20 cellular contexts compared by ENCODE assay signal in the genomic region with DNA sequence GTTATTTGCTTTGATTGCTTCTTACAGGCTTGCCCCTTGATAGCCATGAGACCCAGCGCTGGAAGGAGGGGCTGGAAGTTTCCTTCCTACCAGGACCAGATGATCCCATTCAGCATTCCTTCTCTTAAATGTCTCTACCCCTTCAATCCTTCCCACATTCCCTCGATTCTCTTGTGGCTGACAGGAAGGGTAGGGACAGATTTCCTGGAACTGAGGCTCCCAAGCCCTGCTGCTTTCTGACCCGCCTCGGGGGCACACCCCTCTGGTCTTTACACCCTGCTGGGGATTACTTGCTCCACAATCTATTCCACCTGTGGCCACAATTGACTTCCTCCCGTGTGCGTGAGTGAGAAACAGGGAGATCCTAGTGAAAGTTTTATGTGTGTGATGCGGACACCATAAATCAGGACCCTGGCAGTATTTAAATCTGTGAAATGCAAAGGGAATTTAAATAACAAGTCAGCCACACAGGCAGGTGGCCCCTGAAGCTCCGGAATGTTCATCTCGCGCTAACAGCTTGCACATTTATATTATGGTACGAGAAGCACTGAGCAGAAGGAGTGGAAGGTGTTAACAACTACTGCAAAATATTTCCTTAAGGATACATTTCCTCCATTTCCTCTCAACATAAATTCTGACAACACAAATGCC.
DNase-seq lines count a peak whose midpoint lies in the region; ATAC-seq, FAIRE-seq and TF ChIP-seq lines count a peak whose summit lies in the region.
"Had no signal": no experiment of that assay in that cellular context is flagged by ENCODE, and none has a peak within 500 bp of the region (broad histone marks: within the 10 kb centered on the region; RNA-seq: fewer than 3 reads in every experiment).

No MANE protein-coding gene starts in this region.

- H3K9me3 Mint-ChIP-seq in nephron = no peaks in the 10 kb centered on the region

- H3K4me3 ChIP-seq in A549 = no peak overlapping the region
- peak overlapping the region; percentile 1; the same call in 1 of the 2 replicates for H3K4me3 ChIP-seq in HUES48 (ENCODE audit: low read depth, low read length)
- no peak overlapping the region for H3K4me3 ChIP-seq in H1 (ENCODE audit: extremely low read depth in 1 of 4, insufficient read depth in 2 of 4, low read depth in 3 of 4, low read length in 4 of 4)
- H3K4me3 ChIP-seq: SJSA1 had no signal

- H3K27ac Mint-ChIP-seq in nephron = peak overlapping the region; percentile 5 to 91 (median 72)
- H3K27ac Mint-ChIP-seq: IgD-negative memory B cell had no signal

- H3K18ac ChIP-seq in H1 (ENCODE audit: extremely low read depth, low read length) = 0 out of 2 replicates have a peak overlapping the region, but pooled peaks have one; percentile 1

- H2BK12ac ChIP-seq in H1 (ENCODE audit: low read depth, low read length) = 0 out of 2 replicates have a peak overlapping the region, but pooled peaks have one; percentile 43

- TF ChIP-seq RAD21 in A549 (conservative IDR thresholded peaks at IDR 0.05 in 1 of 2, IDR thresholded peaks at IDR 0.05 in 1 of 2) (no peak), H1 (IDR thresholded peaks at IDR 0.05 in 1 of 2, conservative IDR thresholded peaks at IDR 0.05 in 1 of 2; ENCODE audit: low read depth in 2 of 2, low read length in 2 of 2) (no peak)

- 95% methylated on average over 11 of the region's 11 CpGs for WGBS in A549 (ENCODE audit: missing lambda C conversion rate)
- 57% methylated on average over 11 of the region's 11 CpGs; no CpG with 5 or more reads in 1 of the 2 experiments for WGBS in H1 (ENCODE audit: extremely low coverage in 1 of 2, insufficient coverage in 1 of 2, insufficient read length in 1 of 2, insufficient replicate concordance in 2 of 2, low coverage in 1 of 2, low lambda C conversion rate in 2 of 2, missing lambda C conversion rate in 1 of 2), 2 experiments

- CTCF ChIA-PET in A549 (lab: Yijun Ruan, JAX) = interaction anchor here (1.5 kb wide), 1 partner anchor 9 kb away, joined by 3 read pairs; no protein-coding TSS in a partner anchor
- CTCF ChIA-PET in H1 (lab: Charles Lee; ENCODE audit: partially characterized antibody) = no interaction called here

- H2BK20ac ChIP-seq in H1 (ENCODE audit: low read length) = no peak overlapping the region

- peaks cover 37% of the 10 kb centered on the region for H3K4me1 ChIP-seq in A549
- H3K4me1 ChIP-seq in HUES48 (ENCODE audit: control insufficient read depth, insufficient read depth, low read length) = peaks cover 39% of the 10 kb centered on the region
- H3K4me1 ChIP-seq in H1 (replicated peaks in 1 of 4; ENCODE audit: control insufficient read depth in 3 of 4, insufficient read depth in 4 of 4, low read length in 3 of 4) = peaks cover 2 to 18% (median 9%) of the 10 kb centered on the region in 4 experiments; a peak in 6 of 7 replicates

- H4K5ac ChIP-seq in H1 (ENCODE audit: insufficient read length, low read depth, low read length) = no peak overlapping the region

- H3K23me2 ChIP-seq in H1 (ENCODE audit: low read depth, low read length) = no peaks in the 10 kb centered on the region

- H3K27me3 Mint-ChIP-seq in nephron (ENCODE audit: low read depth) = peaks cover 6% of the 10 kb centered on the region

- H3K79me2 ChIP-seq in H1 (ENCODE audit: control insufficient read depth in 1 of 2, insufficient read depth in 2 of 2, low read length in 2 of 2) = no peaks in the 10 kb centered on the region

- TF ChIP-seq EP300 in A549 (IDR thresholded peaks at IDR 0.05) (no peak), H1 (IDR thresholded peaks at IDR 0.05; ENCODE audit: borderline replicate concordance in 1 of 2, low read depth in 2 of 2, low read length in 2 of 2) (no peak)

- H3K4me2 ChIP-seq in A549 (peak overlapping the region; percentile 37), H1 (ENCODE audit: insufficient read depth in 1 of 2, low read depth in 2 of 2, low read length in 2 of 2) (peak overlapping the region; percentile 12 to 31; a peak in 2 of 4 replicates)

- intact Hi-C loops in posterior vena cava (cut with DNase I) = no loop called here

- TF ChIP-seq POLR2A in A549 (IDR thresholded peaks at IDR 0.05; ENCODE audit: low read length) (no peak), H1 (IDR thresholded peaks at IDR 0.05; ENCODE audit: control extremely low read depth in 1 of 2, low read depth in 2 of 2, low read length in 2 of 2) (no peak)

- H3K79me1 ChIP-seq in H1 (ENCODE audit: low read depth, low read length) = no peaks in the 10 kb centered on the region

- H2BK15ac ChIP-seq in H1 (ENCODE audit: low read length) = no peak overlapping the region

- H3K9me3 ChIP-seq in A549 = no peaks in the 10 kb centered on the region
- H3K9me3 ChIP-seq in HUES48 (ENCODE audit: control insufficient read depth, insufficient read depth, low read length) = no peaks in the 10 kb centered on the region
- H3K9me3 ChIP-seq in H1 (ENCODE audit: insufficient read depth in 2 of 2, low read depth in 1 of 2, low read length in 1 of 2) = no peaks in the 10 kb centered on the region
- H3K9me3 ChIP-seq: SJSA1 had no signal

- H3K56ac ChIP-seq in H1 (replicated peaks; ENCODE audit: insufficient read length, low read depth, low read length) = no peak overlapping the region

- POLR2A ChIA-PET in A549 (lab: Yijun Ruan, JAX) = no interaction called here
- POLR2A ChIA-PET in H1 (lab: Charles Lee; ENCODE audit: partially characterized antibody) = no interaction called here

- TF ChIP-seq CTCF in A549 (IDR thresholded peaks at IDR 0.05) = no peak
- no peak for TF ChIP-seq CTCF in H1 (IDR thresholded peaks at IDR 0.05; ENCODE audit: control extremely low read depth in 1 of 3, insufficient read depth in 1 of 3, low read depth in 1 of 3, low read length in 3 of 3)
- no peak for TF ChIP-seq CTCF in nephron (IDR thresholded peaks at IDR 0.05; ENCODE audit: unreplicated experiment in 3 of 3)

- H3K4ac ChIP-seq in H1 (replicated peaks; ENCODE audit: insufficient read length, low read depth, low read length) = no peak overlapping the region

- FAIRE-seq in A549 (lab: Jason Lieb, UNC) (no peak), H1 (lab: Jason Lieb, UNC) (no peak)
- FAIRE-seq: A204.1, G401.6, GM12891, GM19239 had no signal

- H4K20me1 ChIP-seq in H1 (replicated peaks in 1 of 2; ENCODE audit: control insufficient read depth in 1 of 2, insufficient read depth in 2 of 2, low read length in 2 of 2) = no peaks in the 10 kb centered on the region

- no peak overlapping the region for H2AK5ac ChIP-seq in H1 (ENCODE audit: low read depth, low read length)

- no peak overlapping the region for H3K14ac ChIP-seq in H1 (ENCODE audit: insufficient read length)

- H2AFZ ChIP-seq in H1 (ENCODE audit: low read length) = no peak overlapping the region

- H3K27ac ChIP-seq in A549 (peak overlapping the region; percentile 2 to 24; a peak in 1 of 6 replicates), HUES48 (ENCODE audit: low read depth, low read length) (no peak overlapping the region), H1 (ENCODE audit: low read depth, low read length) (no peak overlapping the region)
- H3K27ac ChIP-seq: SJSA1 had no signal

- no peak overlapping the region for H3K23ac ChIP-seq in H1 (ENCODE audit: insufficient read length)

- H3K36me3 Mint-ChIP-seq in nephron (ENCODE audit: low read depth) = no peaks in the 10 kb centered on the region
- H3K36me3 Mint-ChIP-seq: IgD-negative memory B cell had no signal

- peak overlapping the region; percentile 31; the same call in 1 of the 2 replicates for H2BK5ac ChIP-seq in H1 (ENCODE audit: low read depth, low read length)

- DNase-seq in A549 (ENCODE audit: low read depth in 1 of 2, low spot score in 1 of 2) (no peak), H1 (ENCODE audit: low read depth in 1 of 2, low spot score in 2 of 2) (no peak), posterior vena cava (ENCODE audit: low spot score) (no peak), Kasumi-1 (lab: John Stamatoyannopoulos, UW) (no peak), MV-4-11 (lab: John Stamatoyannopoulos, UW) (no peak)
- DNase-seq in stimulated activated naive CD4-positive, alpha-beta T cell (lab: John Stamatoyannopoulos, UW) = no peak
- DNase-seq: AML-193, GOT3, NCI-H1436, NCI-H2081 treated with DMSO at 0.1 percent for 48 hours, NCI-H524 had no signal

- no peak overlapping the region for H4K8ac ChIP-seq in H1 (ENCODE audit: extremely low read depth, insufficient read depth, low read length)

- peak overlapping the region in 1 of 3 experiments; percentile 52 for H3K4me3 Mint-ChIP-seq in nephron

- H3K36me3 ChIP-seq in HUES48 (ENCODE audit: control insufficient read depth, insufficient read depth, low read length) = no peaks in the 10 kb centered on the region
- H3K36me3 ChIP-seq in H1 (ENCODE audit: control insufficient read depth in 2 of 4, insufficient read depth in 4 of 4, low read length in 3 of 4) = no peaks in the 10 kb centered on the region
- H3K36me3 ChIP-seq: SJSA1 had no signal

- H3K4me1 Mint-ChIP-seq in nephron = peaks cover 49% of the 10 kb centered on the region
- H3K4me1 Mint-ChIP-seq: IgD-negative memory B cell had no signal

- ATAC-seq in A549 = no peak
- ATAC-seq: PC-3 had no signal

- H3K27me3 ChIP-seq in HUES48 (ENCODE audit: control insufficient read depth, insufficient read depth, low read length) (no peaks in the 10 kb centered on the region), H1 (replicated peaks in 1 of 4; ENCODE audit: control insufficient read depth in 3 of 4, extremely low read depth in 1 of 4, insufficient read depth in 3 of 4, low read length in 3 of 4) (peaks cover 0 to 2% (median 0%) of the 10 kb centered on the region in 4 experiments; a peak in 1 of 7 replicates)
- H3K27me3 ChIP-seq: SJSA1 had no signal

- H4K91ac ChIP-seq in H1 (replicated peaks; ENCODE audit: insufficient read length, low read length) = no peak overlapping the region

- H2BK120ac ChIP-seq in H1 (replicated peaks; ENCODE audit: low read depth, low read length) = no peak overlapping the region

- H3K9ac ChIP-seq in HUES48 (ENCODE audit: low read depth, low read length) (no peak overlapping the region), H1 (replicated peaks in 1 of 4; ENCODE audit: extremely low read depth in 1 of 4, low read depth in 3 of 4, low read length in 3 of 4) (no peak overlapping the region)

TF ChIP-seq in A549, 52 proteins besides CTCF, POLR2A, EP300 and RAD21 (continues in another document):
- TF ChIP-seq POLR2AphosphoS2 (conservative IDR thresholded peaks at IDR 0.05; ENCODE audit: low read length) (no peak), HOXB13 (CRISPR knock-in tag; IDR thresholded peaks at IDR 0.05; ENCODE audit: low read depth) (no peak), SMC3 (IDR thresholded peaks at IDR 0.05) (no peak), ZFP36 (IDR thresholded peaks at IDR 0.05; ENCODE audit: borderline replicate concordance, partially characterized antibody) (no peak)

TF ChIP-seq in H1, 55 proteins besides CTCF, POLR2A, EP300 and RAD21:
- TF ChIP-seq SUZ12 (IDR thresholded peaks at IDR 0.05; ENCODE audit: low read length) = no peak

Comparison
In these comparisons a context has a peak if more than half of its experiments do, and no peak if none do; other contexts are left out.
1. H3K27ac ChIP-seq: peak in A549 (2 of 2); none in HUES48 (single experiment) and H1 (single experiment).